ENCODE assay signal across 8 cellular contexts in genomic region chr15:48940508-48940907, GRCh38. TPM values are rescaled to one million over a fixed set of nuclear protein-coding genes. Genes with fewer than 3 reads are reported as not detected.
A peak's percentile ranks its signal among the peaks of the same experiment; 100 is the strongest.
DNase-seq lines count a peak whose midpoint lies in the region; ATAC-seq and TF ChIP-seq lines count a peak whose summit lies in the region.

No MANE protein-coding gene starts in this region.

- no peak overlapping the region for H4K12ac ChIP-seq in trophoblast cell (ENCODE audit: low read depth, low read length)

- TF ChIP-seq CTCF in endodermal cell (conservative IDR thresholded peaks at IDR 0.05): no peak

- H3K27me3 Mint-ChIP-seq in endodermal cell (ENCODE audit: insufficient read depth): peaks cover 3% of the 10 kb centered on the region

- no peak overlapping the region for H3K14ac ChIP-seq in trophoblast cell (ENCODE audit: low read length)

- peak; percentile 89 for ATAC-seq in HG02678 (IDR thresholded peaks at IDR 0.05; ENCODE audit: unreplicated experiment)

- peaks cover 3 to 4% of the 10 kb centered on the region in 2 experiments for H3K4me1 ChIP-seq in trophoblast cell (ENCODE audit: control insufficient read depth in 1 of 2, insufficient read depth in 2 of 2, low read length in 2 of 2)
- H3K4me1 ChIP-seq in endodermal cell (ENCODE audit: control insufficient read depth, insufficient read depth, low read length): no peaks in the 10 kb centered on the region

- H2BK12ac ChIP-seq in trophoblast cell (ENCODE audit: low read length): no peak overlapping the region

- no peaks in the 10 kb centered on the region for H3K9me3 Mint-ChIP-seq in endodermal cell

- no peak overlapping the region for H3K4me2 ChIP-seq in trophoblast cell (ENCODE audit: low read length)

- no CpG with 5 or more reads among the region's 6 CpGs for WGBS in trophoblast cell (ENCODE audit: extremely low coverage, insufficient coverage, insufficient read length)
- 94 to 95% methylated on average over 6 of the region's 6 CpGs for WGBS in endodermal cell (ENCODE audit: insufficient coverage in 1 of 2, insufficient read length in 1 of 2), 2 experiments

- H3K36me3 Mint-ChIP-seq in endodermal cell (ENCODE audit: low read depth): no peaks in the 10 kb centered on the region

- no peaks in the 10 kb centered on the region for H3K79me1 ChIP-seq in trophoblast cell (ENCODE audit: low read length)

- H2BK5ac ChIP-seq in trophoblast cell (ENCODE audit: low read depth, low read length, poor library complexity): no peak overlapping the region

- no peak overlapping the region for H4K8ac ChIP-seq in trophoblast cell (ENCODE audit: low read depth, low read length)

- DNase-seq in NK-92 treated with Interleukin-12 subunit alpha and Interleukin-12 subunit beta, amount 100 ng/mL, for 24 hours (lab: John Stamatoyannopoulos, UW): peak; percentile 37
- no peak for DNase-seq in NK-92 (lab: John Stamatoyannopoulos, UW; ENCODE audit: unreplicated experiment)
- peak; percentile 88 for DNase-seq in SK-MEL-5 (ENCODE audit: low read depth, low spot score)
- DNase-seq in trophoblast cell: peak; percentile 70 to 86
- no peak for DNase-seq in endodermal cell
- no peak for DNase-seq in SHP77 (lab: John Stamatoyannopoulos, UW)
- DNase-seq in DMS114 treated with DMSO at 0.1 percent for 48 hours (lab: John Stamatoyannopoulos, UW; ENCODE audit: unreplicated experiment): no peak

- H3K4ac ChIP-seq in trophoblast cell (ENCODE audit: low read depth, low read length): no peak overlapping the region

- H2BK120ac ChIP-seq in trophoblast cell (ENCODE audit: insufficient read depth, low read length, poor library complexity): no peak overlapping the region

- H3K9me3 ChIP-seq in trophoblast cell (ENCODE audit: insufficient read depth, low read depth, low read length) (no peaks in the 10 kb centered on the region), endodermal cell (ENCODE audit: control insufficient read depth, low read length) (no peaks in the 10 kb centered on the region)

- H3K27me3 ChIP-seq in trophoblast cell (ENCODE audit: insufficient read depth, low read length) (no peaks in the 10 kb centered on the region), endodermal cell (ENCODE audit: control insufficient read depth, insufficient read depth, low read length, poor library complexity, severe bottlenecking) (peaks cover under 1% of the 10 kb centered on the region)

- no peak overlapping the region for H3K4me3 Mint-ChIP-seq in endodermal cell

- no peak overlapping the region for H3K23ac ChIP-seq in trophoblast cell (ENCODE audit: low read length)

- peaks cover 2% of the 10 kb centered on the region for H3K4me1 Mint-ChIP-seq in endodermal cell

- H3K4me3 ChIP-seq in trophoblast cell (ENCODE audit: low read depth, low read length) (no peak overlapping the region), endodermal cell (ENCODE audit: low read length) (no peak overlapping the region)

- in situ Hi-C loops in SK-MEL-5 (cut with HindIII; ENCODE audit: low pct_unique_long_range_greater_than_20kb, low sequenced_read_pairs): loop anchor here (10.0 kb wide), 1 partner anchor 66 kb away; the partner anchor contains the start of gene EID1

- no peak overlapping the region for H2AFZ ChIP-seq in trophoblast cell (ENCODE audit: insufficient read depth, low read length, poor library complexity)

- H3K36me3 ChIP-seq in trophoblast cell (ENCODE audit: control insufficient read depth in 1 of 2, insufficient read depth in 2 of 2, low read length in 2 of 2): no peaks in the 10 kb centered on the region
- no peaks in the 10 kb centered on the region for H3K36me3 ChIP-seq in endodermal cell (ENCODE audit: control insufficient read depth, insufficient read depth, low read length)

- no peak overlapping the region for H3K18ac ChIP-seq in trophoblast cell (ENCODE audit: low read length)

- no peak overlapping the region for H3K27ac Mint-ChIP-seq in endodermal cell

- no peak overlapping the region for H4K91ac ChIP-seq in trophoblast cell (ENCODE audit: low read depth, low read length)

- no peak overlapping the region for H3K27ac ChIP-seq in trophoblast cell (ENCODE audit: low read depth, low read length)
- H3K27ac ChIP-seq in endodermal cell (ENCODE audit: low read depth, low read length): no peak overlapping the region

- H3K79me2 ChIP-seq in trophoblast cell (ENCODE audit: control insufficient read depth, insufficient read depth, low read length, poor library complexity): no peaks in the 10 kb centered on the region

- H2AK5ac ChIP-seq in trophoblast cell (ENCODE audit: low read length): no peak overlapping the region

- no peak overlapping the region for H3K9ac ChIP-seq in trophoblast cell (ENCODE audit: low read length)
- H3K9ac ChIP-seq in endodermal cell (ENCODE audit: extremely low read depth, low read length, poor library complexity, severe bottlenecking): no peak overlapping the region

RNA-seq across cellular contexts. Expression of gene SHC4, which starts 23.2 kb away (rescaled TPM):
- 20.9 and 21.3 TPM in 2 replicates for total RNA-seq in SK-MEL-5 (2014; rRNA removed; shearing (Covaris generic))
- 13.8 and 19.4 TPM in 2 replicates for polyA plus RNA-seq in SK-MEL-5 (2015; cell fraction: cytosol; rRNA removed)
- 15.4 and 22.4 TPM in 2 replicates for polyA plus RNA-seq in SK-MEL-5 (2015; cell fraction: nucleus; rRNA removed)
- polyA plus RNA-seq in trophoblast cell (2013): 0.14 and 0.26 TPM in 2 replicates
- under 1 TPM; 0.29 to 0.58 TPM for total RNA-seq in endodermal cell
- 1.8 TPM for polyA plus RNA-seq in endodermal cell (2013, experiment 1 of 2)
- 1.5 TPM for polyA plus RNA-seq in endodermal cell (2013, experiment 2 of 2)

Comparison
In these comparisons a context has a peak if more than half of its experiments do, and no peak if none do; other contexts are left out.
1. DNase-seq: peak in NK-92 treated with Interleukin-12 subunit alpha and Interleukin-12 subunit beta, amount 100 ng/mL, for 24 hours (single experiment), SK-MEL-5 (single experiment) and trophoblast cell (2 of 2); none in NK-92 (single experiment), endodermal cell (single experiment), SHP77 (0 of 2) and DMS114 treated with DMSO at 0.1 percent for 48 hours (single experiment).
2. RNA of gene SHC4, which starts 23.2 kb away (total RNA-seq): 20.9 to 21.3 TPM in SK-MEL-5; 0.29 to 0.58 TPM in endodermal cell; every median in the first group is over 10 times any median in the second.